17 cellular contexts compared by ENCODE assay signal in the genomic region with DNA sequence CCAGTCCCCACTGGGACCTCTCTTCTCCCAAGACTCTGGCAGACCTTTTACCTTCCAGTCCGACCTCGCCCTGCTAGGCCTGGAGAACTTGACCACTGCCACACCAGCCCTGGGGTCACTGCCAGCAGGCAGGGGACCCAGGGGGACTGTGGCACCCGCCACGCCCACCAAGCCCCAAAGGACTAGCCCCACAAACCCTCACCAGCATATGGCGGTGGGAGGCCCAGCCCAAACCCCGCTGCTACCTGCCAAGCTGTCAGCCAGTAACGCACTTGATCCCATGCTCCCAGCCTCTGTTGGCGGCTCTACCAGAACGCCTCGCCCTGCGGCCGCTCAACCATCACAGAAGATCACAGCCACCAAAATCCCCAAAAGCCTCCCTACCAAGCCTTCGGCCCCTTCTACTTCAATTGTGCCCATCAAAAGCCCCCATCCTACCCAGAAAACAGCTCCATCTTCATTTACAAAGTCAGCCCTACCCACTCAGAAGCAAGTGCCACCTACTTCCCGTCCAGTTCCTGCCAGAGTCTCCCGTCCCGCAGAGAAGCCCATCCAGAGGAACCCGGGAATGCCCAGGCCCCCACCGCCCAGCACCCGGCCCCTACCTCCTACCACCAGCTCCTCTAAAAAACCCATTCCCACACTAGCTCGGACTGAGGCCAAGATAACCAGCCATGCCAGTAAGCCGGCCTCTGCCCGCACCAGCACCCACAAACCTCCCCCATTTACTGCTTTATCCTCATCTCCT.
"Had no signal": no experiment of that assay in that cellular context is flagged by ENCODE, and none has a peak within 500 bp of the region (broad histone marks: within the 10 kb centered on the region; RNA-seq: fewer than 3 reads in every experiment).

No MANE protein-coding gene starts in this region.

- H3K4me2 ChIP-seq: hepatocyte had no signal

- H3K27me3 ChIP-seq: cardiac muscle cell, hepatocyte, ovary had no signal

- H3K36me3 ChIP-seq: cardiac muscle cell, esophagus muscularis mucosa, lower lobe of right lung, ovary, transverse colon had no signal

- H3K27ac Mint-ChIP-seq: activated CD4-positive, alpha-beta memory T cell treated with anti-CD3 and anti-CD28 coated beads for 36 hours; activated CD4-positive, alpha-beta T cell treated with anti-CD3 and anti-CD28 coated beads for 36 hours; activated CD8-positive, alpha-beta memory T cell treated with anti-CD3 and anti-CD28 coated beads, Interleukin-2, amount 10 ng/mL, durations not matched to agents 7 days and 5 days; activated T-cell treated with anti-CD3 and anti-CD28 coated beads, Interleukin-2, amount 50 U/mL, for 24 hours; stimulated activated memory B cell treated with anti-CD40 and anti-IgM and Interleukin-4, amounts not matched to agents 10 μg/mL and 1 μg/mL and 100 μg/mL, for 72 hours had no signal

- H3K27ac ChIP-seq: cardiac muscle cell, esophagus muscularis mucosa, hepatocyte, lower lobe of right lung, ovary, transverse colon, WERI-Rb-1 had no signal

- H3K9me3 ChIP-seq: esophagus muscularis mucosa, lower lobe of right lung, ovary, transverse colon had no signal

- H2AFZ ChIP-seq: hepatocyte had no signal

- H3K4me3 Mint-ChIP-seq: activated CD4-positive, alpha-beta memory T cell treated with anti-CD3 and anti-CD28 coated beads for 36 hours; activated CD4-positive, alpha-beta T cell treated with anti-CD3 and anti-CD28 coated beads for 36 hours; activated CD8-positive, alpha-beta memory T cell treated with anti-CD3 and anti-CD28 coated beads, Interleukin-2, amount 10 ng/mL, durations not matched to agents 7 days and 5 days; activated T-cell treated with anti-CD3 and anti-CD28 coated beads, Interleukin-2, amount 50 U/mL, for 24 hours; neural crest cell; stimulated activated memory B cell treated with anti-CD40 and anti-IgM and Interleukin-4, amounts not matched to agents 10 μg/mL and 1 μg/mL and 100 μg/mL, for 72 hours had no signal

- H3K36me3 Mint-ChIP-seq: activated CD4-positive, alpha-beta memory T cell treated with anti-CD3 and anti-CD28 coated beads for 36 hours; activated CD8-positive, alpha-beta memory T cell treated with anti-CD3 and anti-CD28 coated beads, Interleukin-2, amount 10 ng/mL, durations not matched to agents 7 days and 5 days; stimulated activated memory B cell treated with anti-CD40 and anti-IgM and Interleukin-4, amounts not matched to agents 10 μg/mL and 1 μg/mL and 100 μg/mL, for 72 hours had no signal

- H3K4me1 Mint-ChIP-seq: activated CD4-positive, alpha-beta T cell treated with anti-CD3 and anti-CD28 coated beads for 36 hours; activated CD8-positive, alpha-beta memory T cell treated with anti-CD3 and anti-CD28 coated beads, Interleukin-2, amount 10 ng/mL, durations not matched to agents 7 days and 5 days; stimulated activated memory B cell treated with anti-CD40 and anti-IgM and Interleukin-4, amounts not matched to agents 10 μg/mL and 1 μg/mL and 100 μg/mL, for 72 hours had no signal

- H3K27me3 Mint-ChIP-seq: activated CD4-positive, alpha-beta memory T cell treated with anti-CD3 and anti-CD28 coated beads for 36 hours; activated CD4-positive, alpha-beta T cell treated with anti-CD3 and anti-CD28 coated beads for 36 hours; activated T-cell treated with anti-CD3 and anti-CD28 coated beads, Interleukin-2, amount 50 U/mL, for 24 hours had no signal

- H3K9me3 Mint-ChIP-seq: activated CD4-positive, alpha-beta memory T cell treated with anti-CD3 and anti-CD28 coated beads for 36 hours; activated T-cell treated with anti-CD3 and anti-CD28 coated beads, Interleukin-2, amount 50 U/mL, for 24 hours; neural crest cell; stimulated activated memory B cell treated with anti-CD40 and anti-IgM and Interleukin-4, amounts not matched to agents 10 μg/mL and 1 μg/mL and 100 μg/mL, for 72 hours had no signal

- DNase-seq: activated CD4-positive, alpha-beta memory T cell treated with anti-CD3 and anti-CD28 coated beads for 36 hours; activated CD4-positive, alpha-beta T cell treated with anti-CD3 and anti-CD28 coated beads for 36 hours; activated CD8-positive, alpha-beta memory T cell treated with anti-CD3 and anti-CD28 coated beads, Interleukin-2, amount 10 ng/mL, durations not matched to agents 7 days and 5 days; activated effector memory CD4-positive, alpha-beta T cell treated with Interleukin-2 at 50 U/mL for 16 hours; activated naive CD4-positive, alpha-beta T cell treated with anti-CD3 and anti-CD28 coated beads, Interleukin-2, amount 50 U/mL, for 16 hours; activated T-cell treated with anti-CD3 and anti-CD28 coated beads, Interleukin-2, amount 50 U/mL, for 24 hours; lower lobe of right lung; midbrain; stimulated activated CD4-positive, alpha-beta T cell treated with anti-CD3 and anti-CD28 coated beads, Interleukin-2, amount 100 ng/mL, for 48 hours; transverse colon; WERI-Rb-1 had no signal

- H3K4me3 ChIP-seq: cardiac muscle cell, esophagus muscularis mucosa, hepatocyte, lower lobe of right lung, ovary, transverse colon had no signal
